Comparison of ENCODE assay signal across 10 cellular contexts in the genomic region with DNA sequence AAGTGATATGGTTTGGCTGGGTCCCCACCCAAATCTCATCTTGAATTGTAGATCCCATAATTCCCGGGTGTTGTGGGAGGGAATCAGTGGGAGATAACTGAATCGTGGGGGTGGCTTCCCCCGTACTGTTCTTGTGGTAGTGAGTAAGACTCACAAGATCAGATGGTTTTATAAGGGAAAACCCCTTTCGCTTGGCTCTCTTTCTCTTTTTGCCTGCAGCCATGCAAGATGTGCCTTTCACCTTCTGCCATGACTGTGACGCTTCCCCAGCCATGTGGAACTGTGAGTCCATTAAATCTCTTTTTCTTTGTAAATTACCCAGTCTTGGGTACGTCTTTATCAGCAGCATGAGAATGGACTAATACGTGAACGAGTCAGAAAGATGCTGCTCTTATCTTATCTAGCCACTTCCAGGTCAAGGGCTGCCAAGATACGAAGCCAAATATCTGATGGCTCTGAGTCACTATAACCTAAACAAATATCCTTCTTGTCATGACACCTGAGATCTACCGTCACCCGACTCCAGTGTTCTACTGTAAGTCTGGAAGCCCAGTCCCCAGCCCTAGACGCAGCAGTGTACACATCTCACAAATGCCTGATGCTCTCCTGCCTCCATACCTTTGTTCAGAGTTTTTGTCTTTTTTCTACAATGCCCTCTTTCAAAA. TPM values are rescaled to one million over a fixed set of nuclear protein-coding genes. Genes with fewer than 3 reads are reported as not detected.
A peak's percentile ranks its signal among the peaks of the same experiment; 100 is the strongest.
DNase-seq lines count a peak whose midpoint lies in the region; ATAC-seq, FAIRE-seq and TF ChIP-seq lines count a peak whose summit lies in the region.
"Had no signal": no experiment of that assay in that cellular context is flagged by ENCODE, and none has a peak within 500 bp of the region (broad histone marks: within the 10 kb centered on the region; RNA-seq: fewer than 3 reads in every experiment).

No MANE protein-coding gene starts in this region.

- no peak overlapping the region for H3K27ac ChIP-seq in gastroesophageal sphincter

- no peak for TF ChIP-seq CTCF in gastroesophageal sphincter (IDR thresholded peaks at IDR 0.05)

- no peaks in the 10 kb centered on the region for H3K36me3 Mint-ChIP-seq in memory B cell
- H3K36me3 Mint-ChIP-seq: activated naive CD4-positive, alpha-beta T cell treated with anti-CD3 and anti-CD28 coated beads, Interleukin-2, amount 50 U/mL, for 24 hours had no signal

- H3K36me3 ChIP-seq in gastroesophageal sphincter: no peaks in the 10 kb centered on the region

- 46 to 51% methylated on average over 5 to 9 of the region's 12 CpGs for WGBS in gastroesophageal sphincter (ENCODE audit: low coverage in 1 of 2), 2 donors

- no peaks in the 10 kb centered on the region for H3K4me1 ChIP-seq in gastroesophageal sphincter

- peak; percentile 77 for DNase-seq in RCC 7860 (ENCODE audit: low spot score)
- DNase-seq in memory B cell (ENCODE audit: low spot score in 2 of 2): no peak
- no peak for DNase-seq in amygdala (lab: John Stamatoyannopoulos, UW)
- no peak for DNase-seq in NCI-H1694 (lab: John Stamatoyannopoulos, UW)

- peaks cover 2% of the 10 kb centered on the region for H3K9me3 Mint-ChIP-seq in memory B cell
- H3K9me3 Mint-ChIP-seq: activated naive CD4-positive, alpha-beta T cell treated with anti-CD3 and anti-CD28 coated beads, Interleukin-2, amount 50 U/mL, for 24 hours; dendritic cell treated with granulocyte-macrophage colony-stimulating factor and Interleukin-4, amounts not matched to agents 40 ng/mL and 50 ng/mL, for 4 days had no signal

- TF ChIP-seq POLR2A in gastroesophageal sphincter (IDR thresholded peaks at IDR 0.05): no peak

- ATAC-seq in GM18867 (IDR thresholded peaks at IDR 0.05; ENCODE audit: unreplicated experiment) (peak; percentile 60), HG02870 (IDR thresholded peaks at IDR 0.05; ENCODE audit: unreplicated experiment) (peak; percentile 62), memory B cell (ENCODE audit: low read depth) (peak; percentile 59), gastroesophageal sphincter (no peak)

- no peak for TF ChIP-seq EP300 in gastroesophageal sphincter (IDR thresholded peaks at IDR 0.05)

- no peak overlapping the region for H3K27ac Mint-ChIP-seq in memory B cell
- H3K27ac Mint-ChIP-seq: activated naive CD4-positive, alpha-beta T cell treated with anti-CD3 and anti-CD28 coated beads, Interleukin-2, amount 50 U/mL, for 24 hours; dendritic cell treated with granulocyte-macrophage colony-stimulating factor and Interleukin-4, amounts not matched to agents 40 ng/mL and 50 ng/mL, for 4 days had no signal

- H3K27me3 Mint-ChIP-seq in memory B cell: peaks cover 26% of the 10 kb centered on the region

- H3K9me3 ChIP-seq in gastroesophageal sphincter: no peaks in the 10 kb centered on the region

- no peak overlapping the region for H3K4me3 ChIP-seq in gastroesophageal sphincter

- H3K4me1 Mint-ChIP-seq in memory B cell: peaks cover 14% of the 10 kb centered on the region

- peak; percentile 75 for FAIRE-seq in RCC 7860 (lab: Jason Lieb, UNC)
- FAIRE-seq: frontal cortex had no signal

- H3K27me3 ChIP-seq in gastroesophageal sphincter: no peaks in the 10 kb centered on the region

- no peak overlapping the region for H3K4me3 Mint-ChIP-seq in memory B cell
- H3K4me3 Mint-ChIP-seq: activated naive CD4-positive, alpha-beta T cell treated with anti-CD3 and anti-CD28 coated beads, Interleukin-2, amount 50 U/mL, for 24 hours; dendritic cell treated with granulocyte-macrophage colony-stimulating factor and Interleukin-4, amounts not matched to agents 40 ng/mL and 50 ng/mL, for 4 days had no signal

RNA-seq across cellular contexts. Expression of a gene that starts 45.9 kb away (rescaled TPM):
- total RNA-seq in gastroesophageal sphincter: under 1 TPM in 1 of 4 donors, not detected in 3; 0.57 TPM
